8 cellular contexts compared by ENCODE assay signal in the genomic region with DNA sequence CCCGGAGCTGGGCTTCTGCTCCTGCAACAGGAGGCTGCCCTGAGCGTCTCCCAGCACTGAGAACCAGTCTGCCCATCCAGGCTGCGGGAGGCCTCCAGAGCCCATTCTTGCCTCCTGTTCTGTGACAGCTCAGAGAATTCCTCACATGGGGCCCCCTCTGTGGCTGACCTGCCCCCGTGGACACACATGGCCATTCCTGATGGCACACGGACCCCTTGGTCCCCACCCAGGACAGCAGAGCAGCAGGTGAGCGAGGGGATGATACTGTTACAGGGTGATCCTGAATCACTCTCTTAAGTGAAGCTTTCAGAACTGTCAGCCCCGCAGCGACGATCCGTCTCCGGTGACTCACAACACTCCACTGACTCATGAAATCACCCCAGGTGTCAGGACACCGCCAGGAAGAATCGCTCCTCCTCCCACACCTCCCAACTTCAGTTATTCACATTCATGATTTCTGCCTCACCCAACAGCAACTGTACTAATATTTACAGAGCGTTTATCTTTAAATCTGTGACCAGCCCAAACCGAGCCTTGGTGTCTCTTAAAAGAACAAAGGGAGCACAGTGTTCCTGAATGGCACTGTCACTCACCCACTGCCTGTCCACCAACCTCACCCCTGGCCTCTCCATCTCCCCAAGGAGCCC. TPM values are rescaled to one million over a fixed set of nuclear protein-coding genes. Genes with fewer than 3 reads are reported as not detected.
DNase-seq lines count a peak whose midpoint lies in the region; ATAC-seq and TF ChIP-seq lines count a peak whose summit lies in the region.

No MANE protein-coding gene starts in this region.

- H3K27me3 ChIP-seq in dorsolateral prefrontal cortex: peaks cover 0 to 8% (median 0%) of the 10 kb centered on the region in 45 donors

- no peak overlapping the region for H3K4me3 ChIP-seq in dorsolateral prefrontal cortex

- H3K27ac ChIP-seq in dorsolateral prefrontal cortex: peak overlapping the region in 32 of 59 donors; percentile 7 to 75 (median 40)

- ATAC-seq in activated CD4-positive, CD25-positive, alpha-beta regulatory T cell treated with anti-CD3 and anti-CD28 coated beads, Interleukin-2, amount 50 U/mL, for 24 hours: peak; percentile 74 to 86
- ATAC-seq in GM18517 (IDR thresholded peaks at IDR 0.05; ENCODE audit: unreplicated experiment) (no peak), GM19463 (IDR thresholded peaks at IDR 0.05; ENCODE audit: unreplicated experiment) (no peak), HG03469 (IDR thresholded peaks at IDR 0.05; ENCODE audit: unreplicated experiment) (no peak)

- intact Hi-C loops in dorsolateral prefrontal cortex (cut with DNase I): no loop called here

- no peak for DNase-seq in activated CD4-positive, CD25-positive, alpha-beta regulatory T cell (lab: John Stamatoyannopoulos, UW)
- DNase-seq in NCI-H510A (lab: John Stamatoyannopoulos, UW) (peak; percentile 82), dorsolateral prefrontal cortex (peak in 7 of 10 donors; percentile 35 to 84 (median 68))
- DNase-seq in stimulated activated CD4-positive, alpha-beta T cell treated with anti-CD3 and anti-CD28 coated beads, Interleukin-1b, Interleukin-23, amount 100 ng/mL, for 48 hours: peak; percentile 72

- TF ChIP-seq CTCF in dorsolateral prefrontal cortex (IDR thresholded peaks at IDR 0.05 in 54 of 56, conservative IDR thresholded peaks at IDR 0.05 in 2 of 56; ENCODE audit: low read depth in 1 of 56, partially characterized antibody in 56 of 56): no peak

RNA-seq across cellular contexts. Expression of a gene that starts 22.5 kb away (rescaled TPM):
- 100 to 1,000 TPM in 111 of 120 experiments, 10 to 100 TPM in 9; 40.0 to 225 (median 141) TPM for total RNA-seq in dorsolateral prefrontal cortex

RNA-seq across cellular contexts. Expression of a gene that starts 41.7 kb away (rescaled TPM):
- total RNA-seq in dorsolateral prefrontal cortex: 100 to 1,000 TPM; 111 to 227 (median 176) TPM

RNA-seq across cellular contexts. Expression of a gene that starts 48.3 kb away (rescaled TPM):
- total RNA-seq in dorsolateral prefrontal cortex: 10 to 100 TPM in 118 of 120 experiments, 1 to 10 TPM in 2; 7.4 to 42.1 (median 22.0) TPM

Comparison
In these comparisons a context has a peak if more than half of its experiments do, and no peak if none do; other contexts are left out.
1. ATAC-seq: peak in activated CD4-positive, CD25-positive, alpha-beta regulatory T cell treated with anti-CD3 and anti-CD28 coated beads, Interleukin-2, amount 50 U/mL, for 24 hours (2 of 2); none in GM18517 (single experiment), GM19463 (single experiment) and HG03469 (single experiment).
2. DNase-seq: peak in NCI-H510A (single experiment), dorsolateral prefrontal cortex (7 of 10) and stimulated activated CD4-positive, alpha-beta T cell treated with anti-CD3 and anti-CD28 coated beads, Interleukin-1b, Interleukin-23, amount 100 ng/mL, for 48 hours (single experiment); none in activated CD4-positive, CD25-positive, alpha-beta regulatory T cell (0 of 4).